Comparison of ENCODE assay signal across 34 cellular contexts in the genomic region with DNA sequence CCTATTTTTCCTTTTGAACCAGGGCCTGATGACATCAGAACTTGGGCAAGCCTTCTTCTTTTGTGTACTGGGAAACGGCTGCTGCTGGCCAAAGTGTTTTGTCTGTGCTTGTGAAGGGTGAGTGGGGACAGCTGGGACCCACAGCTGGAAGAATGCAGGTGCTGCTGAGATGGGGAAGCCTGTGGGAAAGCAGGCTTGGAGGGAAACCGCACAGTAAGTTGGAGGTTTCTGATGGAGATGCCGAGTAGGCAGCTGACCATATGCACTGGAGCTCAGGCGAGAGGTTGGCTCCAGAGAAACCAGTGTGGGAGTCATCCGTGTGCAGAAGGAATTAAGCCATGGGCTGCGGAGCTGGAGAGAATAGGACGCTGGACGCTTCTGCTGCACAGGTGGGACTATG. TPM values are rescaled to one million over a fixed set of nuclear protein-coding genes. Genes with fewer than 3 reads are reported as not detected.
DNase-seq lines count a peak whose midpoint lies in the region; FAIRE-seq and TF ChIP-seq lines count a peak whose summit lies in the region.
"Had no signal": no experiment of that assay in that cellular context is flagged by ENCODE, and none has a peak within 500 bp of the region (broad histone marks: within the 10 kb centered on the region; RNA-seq: fewer than 3 reads in every experiment).

No MANE protein-coding gene starts in this region.

- H3K9me3 Mint-ChIP-seq in astrocyte (ENCODE audit: unreplicated experiment) (peaks cover 2% of the 10 kb centered on the region), Caco-2 (ENCODE audit: unreplicated experiment) (no peaks in the 10 kb centered on the region)
- H3K9me3 Mint-ChIP-seq: activated CD4-positive, alpha-beta memory T cell treated with anti-CD3 and anti-CD28 coated beads, Interleukin-2, amount 10 ng/mL, durations not matched to agents 7 days and 5 days; mesothelial cell of epicardium had no signal

- no TSS peak for BruUV-seq in Caco-2 (replicated peaks; lab: Mats Ljungman, UMichigan)

- no peak overlapping the region for H3K9ac ChIP-seq in astrocyte (ENCODE audit: low read length)
- H3K9ac ChIP-seq: GM23248, parathyroid adenoma had no signal

- intact Hi-C loops in Caco-2 (cut with micrococcal nuclease; ENCODE audit: unreplicated experiment) = loop anchor here (2.0 kb wide), 2 partner anchors 21 to 131 kb away; partner anchors contain the start of gene BPHL

- H3K4me2 ChIP-seq in astrocyte (ENCODE audit: low read length) (no peak overlapping the region), osteoblast (ENCODE audit: insufficient read depth, low read length) (no peak overlapping the region)

- no peak overlapping the region for H3K27ac Mint-ChIP-seq in astrocyte (ENCODE audit: unreplicated experiment)
- no peak overlapping the region for H3K27ac Mint-ChIP-seq in Caco-2 (ENCODE audit: unreplicated experiment)
- H3K27ac Mint-ChIP-seq: activated CD4-positive, alpha-beta memory T cell treated with anti-CD3 and anti-CD28 coated beads, Interleukin-2, amount 10 ng/mL, durations not matched to agents 7 days and 5 days; activated naive CD4-positive, alpha-beta T cell treated with anti-CD3 and anti-CD28 coated beads, Interleukin-2, amount 10 ng/mL, durations not matched to agents 7 days and 5 days; CD4-positive, CD25-positive, alpha-beta regulatory T cell; HFFc6; mesothelial cell of epicardium; natural killer cell treated with Interleukin-12 subunit alpha and Interleukin-12 subunit beta and Interleukin-15 and Interleukin-18, amount 100 ng/mL, for 72 hours; T-helper 1 cell treated with Interleukin-12 subunit alpha and Interleukin-12 subunit beta and Interleukin-4 antibody, amounts not matched to agents 30 μg/mL and 1 μg/mL, for 36 hours had no signal

- POLR2A ChIA-PET in Caco-2 (lab: Charles Lee) = no interaction called here

- FAIRE-seq in astrocyte (lab: Jason Lieb, UNC) (no peak), frontal cortex (lab: Jason Lieb, UNC) (no peak)
- FAIRE-seq: D721Med, GM12891, islet of Langerhans had no signal

- H3K4me3 Mint-ChIP-seq in astrocyte (ENCODE audit: unreplicated experiment) = no peak overlapping the region
- no peak overlapping the region for H3K4me3 Mint-ChIP-seq in Caco-2 (ENCODE audit: unreplicated experiment)
- H3K4me3 Mint-ChIP-seq: activated CD4-positive, alpha-beta memory T cell treated with anti-CD3 and anti-CD28 coated beads, Interleukin-2, amount 10 ng/mL, durations not matched to agents 7 days and 5 days; activated naive CD4-positive, alpha-beta T cell treated with anti-CD3 and anti-CD28 coated beads, Interleukin-2, amount 10 ng/mL, durations not matched to agents 7 days and 5 days; mesothelial cell of epicardium; natural killer cell treated with Interleukin-12 subunit alpha and Interleukin-12 subunit beta and Interleukin-15 and Interleukin-18, amount 100 ng/mL, for 72 hours; T-helper 1 cell treated with Interleukin-12 subunit alpha and Interleukin-12 subunit beta and Interleukin-4 antibody, amounts not matched to agents 30 μg/mL and 1 μg/mL, for 36 hours had no signal

- H3K36me3 Mint-ChIP-seq in astrocyte (ENCODE audit: low read depth, unreplicated experiment) (peaks cover 6% of the 10 kb centered on the region), Caco-2 (ENCODE audit: insufficient read depth, unreplicated experiment) (peaks cover 12% of the 10 kb centered on the region)
- H3K36me3 Mint-ChIP-seq: CD4-positive, CD25-positive, alpha-beta regulatory T cell; mesothelial cell of epicardium; natural killer cell treated with Interleukin-12 subunit alpha and Interleukin-12 subunit beta and Interleukin-15 and Interleukin-18, amount 100 ng/mL, for 72 hours had no signal

- H4K20me1 ChIP-seq in astrocyte (ENCODE audit: insufficient read depth, low read length) (no peaks in the 10 kb centered on the region), osteoblast (ENCODE audit: insufficient read depth, low read length) (no peaks in the 10 kb centered on the region)

- no peak for TF ChIP-seq CTCF in astrocyte (IDR thresholded peaks at IDR 0.05; ENCODE audit: insufficient read depth, low read depth, low read length)
- no peak for TF ChIP-seq CTCF in fibroblast of the aortic adventitia (IDR thresholded peaks at IDR 0.05; ENCODE audit: insufficient read depth, low read length)
- TF ChIP-seq CTCF in osteoblast (IDR thresholded peaks at IDR 0.05; ENCODE audit: extremely low read depth, low read depth, low read length) = no peak
- no peak for TF ChIP-seq CTCF in Caco-2 (IDR thresholded peaks at IDR 0.05; ENCODE audit: insufficient read depth in 1 of 2, low read depth in 1 of 2, low read length in 1 of 2, severe bottlenecking in 1 of 2, unreplicated experiment in 1 of 2)

- H3K4me3 ChIP-seq in astrocyte (ENCODE audit: insufficient read depth, low read depth, low read length) (no peak overlapping the region), fibroblast of the aortic adventitia (ENCODE audit: low read depth, low read length) (no peak overlapping the region), osteoblast (ENCODE audit: insufficient read depth, low read length) (no peak overlapping the region), Caco-2 (ENCODE audit: low read depth, low read length) (no peak overlapping the region)
- H3K4me3 ChIP-seq: GM23248, left lung, Peyer's patch, right atrium auricular region, suprapubic skin had no signal

- no peak overlapping the region for H3K27ac ChIP-seq in astrocyte (ENCODE audit: low read depth, low read length)
- no peak overlapping the region for H3K27ac ChIP-seq in osteoblast (ENCODE audit: low read depth, low read length)
- H3K27ac ChIP-seq: GM23248, left lung, parathyroid adenoma, Peyer's patch, suprapubic skin had no signal

- no peaks in the 10 kb centered on the region for H3K79me2 ChIP-seq in astrocyte (ENCODE audit: insufficient read depth, low read length)
- H3K79me2 ChIP-seq in osteoblast (ENCODE audit: insufficient read depth, low read length) = no peaks in the 10 kb centered on the region
- H3K79me2 ChIP-seq: parathyroid adenoma had no signal

- H2AFZ ChIP-seq in astrocyte (ENCODE audit: low read depth, low read length) = no peak overlapping the region
- H2AFZ ChIP-seq in osteoblast (ENCODE audit: low read length) = no peak overlapping the region
- H2AFZ ChIP-seq: parathyroid adenoma had no signal

- peaks cover 32% of the 10 kb centered on the region for H3K4me1 Mint-ChIP-seq in astrocyte (ENCODE audit: low read depth, unreplicated experiment)
- H3K4me1 Mint-ChIP-seq in Caco-2 (ENCODE audit: low read depth, unreplicated experiment) = peaks cover 5% of the 10 kb centered on the region

- no peaks in the 10 kb centered on the region for H3K27me3 ChIP-seq in astrocyte (ENCODE audit: insufficient read depth, low read length)
- peaks cover 3% of the 10 kb centered on the region for H3K27me3 ChIP-seq in osteoblast (ENCODE audit: insufficient read depth, low read length)
- no peaks in the 10 kb centered on the region; the same call in 1 of the 2 replicates for H3K27me3 ChIP-seq in Caco-2 (replicated peaks; ENCODE audit: control insufficient read depth, insufficient read depth, low read length)
- H3K27me3 ChIP-seq: dorsolateral prefrontal cortex, Peyer's patch, right atrium auricular region, suprapubic skin had no signal

- H3K4me1 ChIP-seq in astrocyte (ENCODE audit: insufficient read depth, low read length) (peaks cover 19% of the 10 kb centered on the region), osteoblast (ENCODE audit: insufficient read depth, low read length) (peaks cover 19% of the 10 kb centered on the region), Caco-2 (peaks cover 26% of the 10 kb centered on the region)

- CTCF ChIA-PET in Caco-2 (lab: Charles Lee) = interaction anchor here (0.9 to 2.6 kb wide), 2 partner anchors 93 to 197 kb away, joined by 3 to 14 read pairs; partner anchors contain the start of gene TUBB2A

- H3K9me3 ChIP-seq in astrocyte (ENCODE audit: insufficient read depth, low read depth, low read length) = no peaks in the 10 kb centered on the region
- no peaks in the 10 kb centered on the region for H3K9me3 ChIP-seq in osteoblast (ENCODE audit: low read depth, low read length)
- H3K9me3 ChIP-seq in Caco-2 = no peaks in the 10 kb centered on the region
- H3K9me3 ChIP-seq: Peyer's patch, right atrium auricular region, suprapubic skin had no signal

- H3K27me3 Mint-ChIP-seq in astrocyte (ENCODE audit: low read depth, unreplicated experiment) (no peaks in the 10 kb centered on the region), Caco-2 (ENCODE audit: insufficient read depth, unreplicated experiment) (no peaks in the 10 kb centered on the region)

- DNase-seq in NCI-H2029 (lab: John Stamatoyannopoulos, UW) (peak; percentile 19), NCI-H2029 treated with DMSO at 0.1 percent for 48 hours (lab: John Stamatoyannopoulos, UW) (no peak), astrocyte (ENCODE audit: low read depth) (peak; percentile 35), fibroblast of the aortic adventitia (ENCODE audit: low read depth) (peak; percentile 25), osteoblast (ENCODE audit: insufficient read length, low spot score, missing footprints) (peak; percentile 49), AML-193 (lab: John Stamatoyannopoulos, UW) (no peak), Caco-2 (no peak), frontal cortex (ENCODE audit: low spot score in 2 of 2) (no peak)
- DNase-seq: 8988T; activated CD4-positive, alpha-beta memory T cell treated with anti-CD3 and anti-CD28 coated beads, Interleukin-2, amount 10 ng/mL, durations not matched to agents 7 days and 5 days; activated CD4-positive, alpha-beta T cell treated with anti-CD3 and anti-CD28 coated beads for 1 hour; activated CD8-positive, alpha-beta memory T cell treated with anti-CD3 and anti-CD28 coated beads, Interleukin-2, amount 50 U/mL, for 48 hours; activated naive CD4-positive, alpha-beta T cell treated with anti-CD3 and anti-CD28 coated beads, Interleukin-2, amount 10 ng/mL, durations not matched to agents 7 days and 5 days; CD4-positive, CD25-positive, alpha-beta regulatory T cell; central memory CD4-positive, alpha-beta T cell; EL; GM23248; HFFc6; Karpas-422; left lung; NCI-H1436 treated with DMSO at 0.1 percent for 48 hours; NCI-H524 treated with DMSO at 0.1 percent for 48 hours; stimulated activated naive CD4-positive, alpha-beta T cell had no signal

- H3K36me3 ChIP-seq in astrocyte (ENCODE audit: insufficient read depth, low read length) = no peaks in the 10 kb centered on the region
- no peaks in the 10 kb centered on the region for H3K36me3 ChIP-seq in osteoblast (ENCODE audit: insufficient read depth, low read length)
- no peaks in the 10 kb centered on the region for H3K36me3 ChIP-seq in Caco-2 (ENCODE audit: control insufficient read depth, insufficient read depth, low read length)
- H3K36me3 ChIP-seq: left lung, Peyer's patch, right atrium auricular region, suprapubic skin had no signal

RNA-seq across cellular contexts. Expression of gene PSMG4, which starts 8.5 kb away (rescaled TPM):
- total RNA-seq in astrocyte (22.2 and 23.4 TPM in 2 replicates), fibroblast of the aortic adventitia (ENCODE audit: low replicate concordance) (11.9 and 15.4 TPM in 2 replicates), osteoblast (19.4 and 24.6 TPM in 2 replicates), Caco-2 (2022) (20.9 and 21.3 TPM in 2 replicates), frontal cortex (32.2 TPM)

RNA-seq across cellular contexts. Expression of gene TUBB2B, which starts 22.8 kb away (rescaled TPM):
- 124 and 144 TPM in 2 replicates for total RNA-seq in astrocyte
- total RNA-seq in fibroblast of the aortic adventitia (ENCODE audit: low replicate concordance) = 0.25 and 2.9 TPM in 2 replicates
- 5.6 and 9.0 TPM in 2 replicates for total RNA-seq in osteoblast
- total RNA-seq in Caco-2 (2022) = 143 and 150 TPM in 2 replicates
- 5,262 TPM for total RNA-seq in frontal cortex
- total RNA-seq: activated CD4-positive, alpha-beta memory T cell treated with anti-CD3 and anti-CD28 coated beads, Interleukin-2, amount 10 ng/mL, durations not matched to agents 7 days and 5 days; natural killer cell treated with Interleukin-12 subunit alpha and Interleukin-12 subunit beta and Interleukin-15 and Interleukin-18, amount 100 ng/mL, for 72 hours had no signal

Comparison
In these comparisons a context has a peak if more than half of its experiments do, and no peak if none do; other contexts are left out.
1. DNase-seq: peak in NCI-H2029 (single experiment), astrocyte (single experiment), fibroblast of the aortic adventitia (single experiment) and osteoblast (single experiment); none in NCI-H2029 treated with DMSO at 0.1 percent for 48 hours (single experiment), AML-193 (0 of 2), Caco-2 (0 of 2) and frontal cortex (0 of 2).
2. RNA of gene TUBB2B, which starts 22.8 kb away (total RNA-seq): 5,262 TPM in frontal cortex (single experiment); 143 to 150 TPM in Caco-2, 124 to 144 TPM in astrocyte, 5.6 to 9.0 TPM in osteoblast and 0.25 to 2.9 TPM in fibroblast of the aortic adventitia; every median in the first group is over 10 times any median in the second.